In genomic region chr16:16884451-16884850, GRCh38 we compare ENCODE assay signal across 34 cellular contexts.
"Had no signal": no experiment of that assay in that cellular context is flagged by ENCODE, and none has a peak within 500 bp of the region (broad histone marks: within the 10 kb centered on the region; RNA-seq: fewer than 3 reads in every experiment).

No MANE protein-coding gene starts in this region.

- H3K9me3 ChIP-seq: MG63 had no signal

- H3K4me3 ChIP-seq: MG63 had no signal

- H3K36me3 ChIP-seq: MG63 had no signal

- DNase-seq: Karpas-422, KG1, MG63, MM.1S, MV-4-11, NCI-H1048, NCI-H1092, NCI-H1092 treated with DMSO at 0.1 percent for 48 hours, NCI-H1105, NCI-H1105 treated with DMSO at 0.1 percent for 48 hours, NCI-H1417, NCI-H1417 treated with DMSO at 0.1 percent for 48 hours, NCI-H1436, NCI-H1436 treated with DMSO at 0.1 percent for 48 hours, NCI-H146, NCI-H1694, NCI-H1694 treated with DMSO at 0.1 percent for 48 hours, NCI-H187, NCI-H187 treated with DMSO at 0.1 percent for 48 hours, NCI-H1930, NCI-H2029, NCI-H2029 treated with DMSO at 0.1 percent for 48 hours, NCI-H2081, NCI-H2081 treated with DMSO at 0.1 percent for 48 hours, NCI-H2107, NCI-H2171 treated with DMSO at 0.1 percent for 48 hours, NCI-H2227 treated with DMSO at 0.1 percent for 48 hours, NCI-H226, NCI-H345, NCI-H446, NCI-H446 treated with DMSO at 0.1 percent for 48 hours, NCI-H510A, NCI-H510A treated with DMSO at 0.1 percent for 48 hours had no signal

- H3K27ac ChIP-seq: KMS-11 had no signal
